9 cellular contexts compared by ENCODE assay signal in the genomic region with DNA sequence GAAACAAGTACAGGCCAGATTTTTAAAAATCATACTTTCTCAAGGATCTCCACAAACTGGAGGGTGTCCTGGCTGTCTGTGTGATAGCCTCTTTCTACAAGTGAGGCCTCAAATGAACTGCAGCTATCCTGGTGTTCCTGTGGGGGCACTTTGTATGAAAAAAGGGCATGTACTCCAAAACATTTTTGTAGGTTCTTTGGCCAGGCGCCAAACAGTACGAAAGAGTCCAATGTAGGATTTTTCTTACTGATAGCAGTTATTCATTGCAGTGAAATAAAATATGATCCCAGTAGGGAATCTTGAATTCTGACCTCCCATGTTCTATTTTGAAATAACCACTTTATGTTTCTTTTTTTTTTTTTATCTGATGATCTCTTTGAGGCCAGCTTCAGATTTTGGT.
"Had no signal": no experiment of that assay in that cellular context is flagged by ENCODE, and none has a peak within 500 bp of the region (broad histone marks: within the 10 kb centered on the region; RNA-seq: fewer than 3 reads in every experiment).

No MANE protein-coding gene starts in this region.

- DNase-seq: GM23248, GOT3, H7, HFFc6, IMR-90, KG1 had no signal

- H3K9me3 ChIP-seq: HAP-1 had no signal

- H3K27ac ChIP-seq: GM23248 had no signal

- H3K36me3 ChIP-seq: HAP-1 had no signal

- H3K27ac Mint-ChIP-seq: HFFc6 had no signal

- H3K4me3 ChIP-seq: GM23248, HAP-1, K562 had no signal

- ATAC-seq: HCT116, K562 had no signal

- H3K9me3 Mint-ChIP-seq: HFFc6 had no signal
